Comparison of ENCODE assay signal across 1 cellular context in genomic region chr19:14494451-14494850, GRCh38.
TF ChIP-seq lines count a peak whose summit lies in the region.

No MANE protein-coding gene starts in this region.

TF ChIP-seq in HepG2, 621 proteins besides CTCF, POLR2A, EP300 and RAD21:
- TF ChIP-seq UBTF (CRISPR knock-in tag; IDR thresholded peaks at IDR 0.05) = no peak
- no peak for TF ChIP-seq ZSCAN25 (CRISPR knock-in tag; IDR thresholded peaks at IDR 0.05)
- no peak for TF ChIP-seq ZNF274 (CRISPR knock-in tag; IDR thresholded peaks at IDR 0.05)
- no peak for TF ChIP-seq ZBTB44 (CRISPR knock-in tag; IDR thresholded peaks at IDR 0.05)
- no peak for TF ChIP-seq ZNF720 (CRISPR knock-in tag; IDR thresholded peaks at IDR 0.05)
- TF ChIP-seq MTERF4 (CRISPR knock-in tag; IDR thresholded peaks at IDR 0.05) = no peak
- TF ChIP-seq ZNF770 (CRISPR knock-in tag; IDR thresholded peaks at IDR 0.05) = no peak
- TF ChIP-seq KLF13 (CRISPR knock-in tag; IDR thresholded peaks at IDR 0.05) = no peak
- no peak for TF ChIP-seq THAP7 (CRISPR knock-in tag; IDR thresholded peaks at IDR 0.05)
- no peak for TF ChIP-seq ZSCAN20 (CRISPR knock-in tag; IDR thresholded peaks at IDR 0.05; ENCODE audit: borderline replicate concordance)
TF ChIP-seq in HepG2: peak in this region for 0.
